In the genomic region with DNA sequence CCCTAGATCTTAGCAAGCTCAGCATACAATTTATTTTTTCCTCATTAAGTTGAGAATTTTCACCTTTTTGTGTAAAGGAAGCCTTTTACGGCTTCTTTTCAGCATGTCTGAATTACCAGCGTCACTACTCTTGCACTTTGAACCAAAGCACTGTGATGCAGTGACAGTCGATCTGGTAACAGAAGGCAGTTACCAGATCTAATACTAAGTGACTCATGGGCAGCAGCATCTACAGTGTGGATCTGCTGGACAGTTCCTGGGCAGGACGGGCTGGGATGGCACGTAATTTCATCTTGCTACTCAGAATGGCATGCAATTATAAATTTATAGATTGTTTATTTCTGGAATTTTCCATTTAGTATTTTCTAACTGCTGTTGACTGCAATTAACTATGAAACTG, we compare ENCODE assay signal across 2 cellular contexts.
A peak's percentile ranks its signal among the peaks of the same experiment; 100 is the strongest.
TF ChIP-seq lines count a peak whose summit lies in the region.

No MANE protein-coding gene starts in this region.

TF ChIP-seq in HepG2, 621 proteins besides CTCF, POLR2A, EP300 and RAD21 (continues in another document):
- TF ChIP-seq ZNF850 (CRISPR knock-in tag; conservative IDR thresholded peaks at IDR 0.05) (no peak), ZNF441 (CRISPR knock-in tag; IDR thresholded peaks at IDR 0.05; ENCODE audit: borderline replicate concordance) (no peak), XRCC5 (optimal IDR thresholded peaks at IDR 0.05; ENCODE audit: low read length) (peak; percentile 23), HOXD1 (CRISPR knock-in tag; IDR thresholded peaks at IDR 0.05) (no peak), PHF8 (CRISPR knock-in tag; IDR thresholded peaks at IDR 0.05) (no peak), ZNF260 (CRISPR knock-in tag; IDR thresholded peaks at IDR 0.05; ENCODE audit: borderline replicate concordance, low read depth) (no peak), ZNF549 (CRISPR knock-in tag; IDR thresholded peaks at IDR 0.05) (no peak), ZSCAN30 (CRISPR knock-in tag; IDR thresholded peaks at IDR 0.05) (no peak), FOXM1 (CRISPR knock-in tag; IDR thresholded peaks at IDR 0.05) (no peak), RCOR2 (CRISPR knock-in tag; IDR thresholded peaks at IDR 0.05) (no peak), KMT2A (CRISPR knock-in tag; IDR thresholded peaks at IDR 0.05) (no peak), ATF7-NPFF (CRISPR knock-in tag; IDR thresholded peaks at IDR 0.05; ENCODE audit: low read depth) (no peak), EHMT2 (IDR thresholded peaks at IDR 0.05; ENCODE audit: borderline replicate concordance, low read depth, low read length) (no peak), ZNF766 (CRISPR knock-in tag; IDR thresholded peaks at IDR 0.05; ENCODE audit: borderline replicate concordance) (no peak), ETV5 (CRISPR knock-in tag; IDR thresholded peaks at IDR 0.05; ENCODE audit: borderline replicate concordance) (no peak), SSRP1 (CRISPR knock-in tag; IDR thresholded peaks at IDR 0.05) (no peak)
- TF ChIP-seq, protein P1, sequence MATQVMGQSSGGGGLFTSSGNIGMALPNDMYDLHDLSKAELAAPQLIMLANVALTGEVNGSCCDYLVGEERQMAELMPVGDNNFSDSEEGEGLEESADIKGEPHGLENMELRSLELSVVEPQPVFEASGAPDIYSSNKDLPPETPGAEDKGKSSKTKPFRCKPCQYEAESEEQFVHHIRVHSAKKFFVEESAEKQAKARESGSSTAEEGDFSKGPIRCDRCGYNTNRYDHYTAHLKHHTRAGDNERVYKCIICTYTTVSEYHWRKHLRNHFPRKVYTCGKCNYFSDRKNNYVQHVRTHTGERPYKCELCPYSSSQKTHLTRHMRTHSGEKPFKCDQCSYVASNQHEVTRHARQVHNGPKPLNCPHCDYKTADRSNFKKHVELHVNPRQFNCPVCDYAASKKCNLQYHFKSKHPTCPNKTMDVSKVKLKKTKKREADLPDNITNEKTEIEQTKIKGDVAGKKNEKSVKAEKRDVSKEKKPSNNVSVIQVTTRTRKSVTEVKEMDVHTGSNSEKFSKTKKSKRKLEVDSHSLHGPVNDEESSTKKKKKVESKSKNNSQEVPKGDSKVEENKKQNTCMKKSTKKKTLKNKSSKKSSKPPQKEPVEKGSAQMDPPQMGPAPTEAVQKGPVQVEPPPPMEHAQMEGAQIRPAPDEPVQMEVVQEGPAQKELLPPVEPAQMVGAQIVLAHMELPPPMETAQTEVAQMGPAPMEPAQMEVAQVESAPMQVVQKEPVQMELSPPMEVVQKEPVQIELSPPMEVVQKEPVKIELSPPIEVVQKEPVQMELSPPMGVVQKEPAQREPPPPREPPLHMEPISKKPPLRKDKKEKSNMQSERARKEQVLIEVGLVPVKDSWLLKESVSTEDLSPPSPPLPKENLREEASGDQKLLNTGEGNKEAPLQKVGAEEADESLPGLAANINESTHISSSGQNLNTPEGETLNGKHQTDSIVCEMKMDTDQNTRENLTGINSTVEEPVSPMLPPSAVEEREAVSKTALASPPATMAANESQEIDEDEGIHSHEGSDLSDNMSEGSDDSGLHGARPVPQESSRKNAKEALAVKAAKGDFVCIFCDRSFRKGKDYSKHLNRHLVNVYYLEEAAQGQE (IDR thresholded peaks at IDR 0.05; ENCODE audit: borderline replicate concordance in 1 of 2, low read depth in 1 of 2, low read length in 2 of 2): peak; percentile 45 to 88
- TF ChIP-seq, protein P2, sequence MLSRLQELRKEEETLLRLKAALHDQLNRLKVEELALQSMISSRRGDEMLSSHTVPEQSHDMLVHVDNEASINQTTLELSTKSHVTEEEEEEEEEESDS (CRISPR knock-in tag; IDR thresholded peaks at IDR 0.05; ENCODE audit: borderline replicate concordance): no peak
- TF ChIP-seq, protein P3, sequence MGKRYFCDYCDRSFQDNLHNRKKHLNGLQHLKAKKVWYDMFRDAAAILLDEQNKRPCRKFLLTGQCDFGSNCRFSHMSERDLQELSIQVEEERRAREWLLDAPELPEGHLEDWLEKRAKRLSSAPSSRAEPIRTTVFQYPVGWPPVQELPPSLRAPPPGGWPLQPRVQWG (CRISPR knock-in tag; IDR thresholded peaks at IDR 0.05; ENCODE audit: borderline replicate concordance, low read depth): no peak
- TF ChIP-seq, protein P4, sequence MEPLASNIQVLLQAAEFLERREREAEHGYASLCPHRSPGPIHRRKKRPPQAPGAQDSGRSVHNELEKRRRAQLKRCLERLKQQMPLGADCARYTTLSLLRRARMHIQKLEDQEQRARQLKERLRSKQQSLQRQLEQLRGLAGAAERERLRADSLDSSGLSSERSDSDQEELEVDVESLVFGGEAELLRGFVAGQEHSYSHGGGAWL (CRISPR knock-in tag; IDR thresholded peaks at IDR 0.05): no peak
- TF ChIP-seq, protein P5, sequence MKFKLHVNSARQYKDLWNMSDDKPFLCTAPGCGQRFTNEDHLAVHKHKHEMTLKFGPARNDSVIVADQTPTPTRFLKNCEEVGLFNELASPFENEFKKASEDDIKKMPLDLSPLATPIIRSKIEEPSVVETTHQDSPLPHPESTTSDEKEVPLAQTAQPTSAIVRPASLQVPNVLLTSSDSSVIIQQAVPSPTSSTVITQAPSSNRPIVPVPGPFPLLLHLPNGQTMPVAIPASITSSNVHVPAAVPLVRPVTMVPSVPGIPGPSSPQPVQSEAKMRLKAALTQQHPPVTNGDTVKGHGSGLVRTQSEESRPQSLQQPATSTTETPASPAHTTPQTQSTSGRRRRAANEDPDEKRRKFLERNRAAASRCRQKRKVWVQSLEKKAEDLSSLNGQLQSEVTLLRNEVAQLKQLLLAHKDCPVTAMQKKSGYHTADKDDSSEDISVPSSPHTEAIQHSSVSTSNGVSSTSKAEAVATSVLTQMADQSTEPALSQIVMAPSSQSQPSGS (CRISPR knock-in tag; IDR thresholded peaks at IDR 0.05): no peak
- TF ChIP-seq, protein P6, sequence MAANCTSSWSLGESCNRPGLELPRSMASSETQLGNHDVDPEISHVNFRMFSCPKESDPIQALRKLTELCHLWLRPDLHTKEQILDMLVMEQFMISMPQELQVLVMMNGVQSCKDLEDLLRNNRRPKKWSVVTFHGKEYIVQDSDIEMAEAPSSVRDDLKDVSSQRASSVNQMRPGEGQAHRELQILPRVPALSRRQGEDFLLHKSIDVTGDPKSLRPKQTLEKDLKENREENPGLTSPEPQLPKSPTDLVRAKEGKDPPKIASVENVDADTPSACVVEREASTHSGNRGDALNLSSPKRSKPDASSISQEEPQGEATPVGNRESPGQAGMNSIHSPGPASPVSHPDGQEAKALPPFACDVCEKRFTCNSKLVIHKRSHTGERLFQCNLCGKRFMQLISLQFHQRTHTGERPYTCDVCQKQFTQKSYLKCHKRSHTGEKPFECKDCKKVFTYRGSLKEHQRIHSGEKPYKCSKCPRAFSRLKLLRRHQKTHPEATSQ (CRISPR knock-in tag; IDR thresholded peaks at IDR 0.05; ENCODE audit: borderline replicate concordance): no peak

TF ChIP-seq in K562, 482 proteins besides CTCF, POLR2A, EP300 and RAD21:
- TF ChIP-seq E2F3 (CRISPR knock-in tag; IDR thresholded peaks at IDR 0.05): no peak
- no peak for TF ChIP-seq FOXM1 (IDR thresholded peaks at IDR 0.05; ENCODE audit: low read depth)
- no peak for TF ChIP-seq FOXM1 (CRISPR knock-in tag; IDR thresholded peaks at IDR 0.05; ENCODE audit: low read depth)
- TF ChIP-seq FOXA1 (IDR thresholded peaks at IDR 0.05; ENCODE audit: borderline replicate concordance): no peak
- TF ChIP-seq ZFP1 (CRISPR knock-in tag; IDR thresholded peaks at IDR 0.05): peak; percentile 70; the same call in 1 of the 2 replicates
- TF ChIP-seq, protein P7, sequence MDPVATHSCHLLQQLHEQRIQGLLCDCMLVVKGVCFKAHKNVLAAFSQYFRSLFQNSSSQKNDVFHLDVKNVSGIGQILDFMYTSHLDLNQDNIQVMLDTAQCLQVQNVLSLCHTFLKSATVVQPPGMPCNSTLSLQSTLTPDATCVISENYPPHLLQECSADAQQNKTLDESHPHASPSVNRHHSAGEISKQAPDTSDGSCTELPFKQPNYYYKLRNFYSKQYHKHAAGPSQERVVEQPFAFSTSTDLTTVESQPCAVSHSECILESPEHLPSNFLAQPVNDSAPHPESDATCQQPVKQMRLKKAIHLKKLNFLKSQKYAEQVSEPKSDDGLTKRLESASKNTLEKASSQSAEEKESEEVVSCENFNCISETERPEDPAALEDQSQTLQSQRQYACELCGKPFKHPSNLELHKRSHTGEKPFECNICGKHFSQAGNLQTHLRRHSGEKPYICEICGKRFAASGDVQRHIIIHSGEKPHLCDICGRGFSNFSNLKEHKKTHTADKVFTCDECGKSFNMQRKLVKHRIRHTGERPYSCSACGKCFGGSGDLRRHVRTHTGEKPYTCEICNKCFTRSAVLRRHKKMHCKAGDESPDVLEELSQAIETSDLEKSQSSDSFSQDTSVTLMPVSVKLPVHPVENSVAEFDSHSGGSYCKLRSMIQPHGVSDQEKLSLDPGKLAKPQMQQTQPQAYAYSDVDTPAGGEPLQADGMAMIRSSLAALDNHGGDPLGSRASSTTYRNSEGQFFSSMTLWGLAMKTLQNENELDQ (CRISPR knock-in tag; IDR thresholded peaks at IDR 0.05; ENCODE audit: borderline replicate concordance): no peak
- no peak for TF ChIP-seq STAG1 (CRISPR knock-in tag; IDR thresholded peaks at IDR 0.05; ENCODE audit: borderline replicate concordance)
- TF ChIP-seq, protein P8, sequence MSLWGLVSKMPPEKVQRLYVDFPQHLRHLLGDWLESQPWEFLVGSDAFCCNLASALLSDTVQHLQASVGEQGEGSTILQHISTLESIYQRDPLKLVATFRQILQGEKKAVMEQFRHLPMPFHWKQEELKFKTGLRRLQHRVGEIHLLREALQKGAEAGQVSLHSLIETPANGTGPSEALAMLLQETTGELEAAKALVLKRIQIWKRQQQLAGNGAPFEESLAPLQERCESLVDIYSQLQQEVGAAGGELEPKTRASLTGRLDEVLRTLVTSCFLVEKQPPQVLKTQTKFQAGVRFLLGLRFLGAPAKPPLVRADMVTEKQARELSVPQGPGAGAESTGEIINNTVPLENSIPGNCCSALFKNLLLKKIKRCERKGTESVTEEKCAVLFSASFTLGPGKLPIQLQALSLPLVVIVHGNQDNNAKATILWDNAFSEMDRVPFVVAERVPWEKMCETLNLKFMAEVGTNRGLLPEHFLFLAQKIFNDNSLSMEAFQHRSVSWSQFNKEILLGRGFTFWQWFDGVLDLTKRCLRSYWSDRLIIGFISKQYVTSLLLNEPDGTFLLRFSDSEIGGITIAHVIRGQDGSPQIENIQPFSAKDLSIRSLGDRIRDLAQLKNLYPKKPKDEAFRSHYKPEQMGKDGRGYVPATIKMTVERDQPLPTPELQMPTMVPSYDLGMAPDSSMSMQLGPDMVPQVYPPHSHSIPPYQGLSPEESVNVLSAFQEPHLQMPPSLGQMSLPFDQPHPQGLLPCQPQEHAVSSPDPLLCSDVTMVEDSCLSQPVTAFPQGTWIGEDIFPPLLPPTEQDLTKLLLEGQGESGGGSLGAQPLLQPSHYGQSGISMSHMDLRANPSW (CRISPR knock-in tag; IDR thresholded peaks at IDR 0.05): no peak
